ENCODE assay signal across 21 cellular contexts in the genomic region with DNA sequence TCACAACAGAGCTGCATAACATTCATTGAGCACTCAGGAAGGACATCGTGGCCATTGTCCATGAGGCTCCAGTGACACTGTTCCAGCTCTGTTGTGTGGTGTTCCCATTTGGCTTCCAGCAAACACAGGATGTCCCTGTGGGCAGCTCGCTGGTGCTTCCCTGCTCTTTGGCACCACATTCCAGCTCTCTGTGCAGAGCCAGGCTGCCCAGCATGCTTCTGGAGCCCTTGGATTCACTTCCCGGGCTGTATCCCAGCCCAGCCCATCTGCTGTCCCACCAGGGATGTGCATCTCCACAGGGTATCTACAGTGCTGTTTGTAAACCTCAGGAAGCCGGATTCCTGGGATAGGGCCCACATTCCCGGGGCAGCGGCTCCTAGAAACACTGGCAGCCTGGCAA. TPM values are rescaled to one million over a fixed set of nuclear protein-coding genes. Genes with fewer than 3 reads are reported as not detected.
DNase-seq lines count a peak whose midpoint lies in the region; ATAC-seq and TF ChIP-seq lines count a peak whose summit lies in the region.
"Had no signal": no experiment of that assay in that cellular context is flagged by ENCODE, and none has a peak within 500 bp of the region (broad histone marks: within the 10 kb centered on the region; RNA-seq: fewer than 3 reads in every experiment).

No MANE protein-coding gene starts in this region.

- H3K36me3 Mint-ChIP-seq in nephron progenitor cell (ENCODE audit: low read depth): no peaks in the 10 kb centered on the region
- no peaks in the 10 kb centered on the region for H3K36me3 Mint-ChIP-seq in activated CD8-positive, alpha-beta T cell treated with anti-CD3 and anti-CD28 coated beads for 36 hours (ENCODE audit: low read depth)
- H3K36me3 Mint-ChIP-seq: IgD-negative memory B cell, type B pancreatic cell had no signal

- H3K4me3 ChIP-seq in HEK293 (ENCODE audit: low read depth, low read length) (no peak overlapping the region), right atrium auricular region (no peak overlapping the region), gastrocnemius medialis (no peak overlapping the region)
- H3K4me3 ChIP-seq: breast epithelium, dorsolateral prefrontal cortex, mucosa of descending colon had no signal

- in situ Hi-C loops in gastrocnemius medialis (cut with MboI; ENCODE audit: low sequenced_read_pairs in 4 of 4): no loop called here

- no peaks in the 10 kb centered on the region for H3K27me3 ChIP-seq in right atrium auricular region
- no peaks in the 10 kb centered on the region for H3K27me3 ChIP-seq in gastrocnemius medialis

- H3K27ac ChIP-seq in HEK293 (ENCODE audit: extremely low read depth, low read depth, low read length) (no peak overlapping the region), right atrium auricular region (peak overlapping the region; percentile 64 to 84), gastrocnemius medialis (peak overlapping the region in 3 of 4 donors; percentile 64 to 86 (median 82))
- H3K27ac ChIP-seq: breast epithelium, dorsolateral prefrontal cortex had no signal

- no peak for TF ChIP-seq POLR2A in gastrocnemius medialis (IDR thresholded peaks at IDR 0.05)

- CTCF ChIA-PET in HEK293 (lab: Yijun Ruan, JAX): interaction anchor here (0.6 kb wide), 1 partner anchor 166 kb away, joined by 3 read pairs; no protein-coding TSS in a partner anchor
- CTCF ChIA-PET in activated CD8-positive, alpha-beta T cell treated with anti-CD3 and anti-CD28 coated beads for 36 hours (lab: Charles Lee): no interaction called here

- H3K36me3 ChIP-seq in HEK293 (ENCODE audit: control insufficient read depth in 2 of 2, insufficient read depth in 1 of 2, low read length in 2 of 2) (no peaks in the 10 kb centered on the region), right atrium auricular region (no peaks in the 10 kb centered on the region), gastrocnemius medialis (no peaks in the 10 kb centered on the region)
- H3K36me3 ChIP-seq: breast epithelium had no signal

- no peak for TF ChIP-seq CTCF in HEK293 (tag by site-specific recombination; IDR thresholded peaks at IDR 0.05)
- no peak for TF ChIP-seq CTCF in right atrium auricular region (IDR thresholded peaks at IDR 0.05)
- TF ChIP-seq CTCF in gastrocnemius medialis (IDR thresholded peaks at IDR 0.05 in 4 of 5, conservative IDR thresholded peaks at IDR 0.05 in 1 of 5): no peak
- TF ChIP-seq CTCF in nephron progenitor cell (IDR thresholded peaks at IDR 0.05): no peak
- TF ChIP-seq CTCF in activated CD8-positive, alpha-beta T cell treated with anti-CD3 and anti-CD28 coated beads for 36 hours (IDR thresholded peaks at IDR 0.05): no peak

- H3K4me1 ChIP-seq in HEK293 (ENCODE audit: control insufficient read depth, insufficient read depth, low read length) (no peaks in the 10 kb centered on the region), right atrium auricular region (peaks cover 0 to 32% of the 10 kb centered on the region in 2 donors), gastrocnemius medialis (peaks cover 23 to 40% of the 10 kb centered on the region in 2 donors)
- H3K4me1 ChIP-seq: breast epithelium had no signal

- H3K9me3 ChIP-seq in HEK293 (ENCODE audit: control insufficient read depth, insufficient read depth, low read depth, low read length) (no peaks in the 10 kb centered on the region), right atrium auricular region (no peaks in the 10 kb centered on the region), gastrocnemius medialis (no peaks in the 10 kb centered on the region)
- H3K9me3 ChIP-seq: breast epithelium, mucosa of descending colon had no signal

- no peaks in the 10 kb centered on the region for H3K9me3 Mint-ChIP-seq in nephron progenitor cell
- no peaks in the 10 kb centered on the region for H3K9me3 Mint-ChIP-seq in activated CD8-positive, alpha-beta T cell treated with anti-CD3 and anti-CD28 coated beads for 36 hours
- H3K9me3 Mint-ChIP-seq: activated T-helper 2 cell treated with anti-CD3 and anti-CD28 coated beads, Interferon-gamma antibody, Interleukin-2, Interleukin-4, amounts not matched to agents 10 μg/mL and 5 μg/mL and 100 μg/mL, durations not matched to agents 14 hours and 24 hours and 36 hours; IgD-negative memory B cell; type B pancreatic cell had no signal

- DNase-seq in astrocyte of the hippocampus (ENCODE audit: low read depth, low spot score) (peak; percentile 34), right atrium auricular region (ENCODE audit: low spot score) (no peak), gastrocnemius medialis (peak; percentile 58 to 59), NCI-H82 treated with DMSO at 0.1 percent for 48 hours (lab: John Stamatoyannopoulos, UW; ENCODE audit: unreplicated experiment) (no peak), nephron progenitor cell (no peak)
- no peak for DNase-seq in activated CD8-positive, alpha-beta T cell treated with anti-CD3 and anti-CD28 coated beads for 36 hours
- DNase-seq: activated CD4-positive, alpha-beta T cell treated with anti-CD3 and anti-CD28 coated beads for 48 hours; NCI-H187 treated with DMSO at 0.1 percent for 48 hours; NCI-H2227 treated with DMSO at 0.1 percent for 48 hours; stimulated activated CD4-positive, alpha-beta T cell treated with anti-CD3 and anti-CD28 coated beads, Interleukin-1b, Interleukin-23, amount 100 ng/mL, for 48 hours; stimulated activated naive CD4-positive, alpha-beta T cell had no signal

- intact Hi-C loops in gastrocnemius medialis (cut with DNase I; ENCODE audit: low total_unique reads): loop anchor here (2.0 kb wide), 1 partner anchor 31 kb away; no protein-coding TSS in a partner anchor
- intact Hi-C loops in activated CD8-positive, alpha-beta T cell treated with anti-CD3 and anti-CD28 coated beads for 36 hours (cut with micrococcal nuclease): no loop called here

- peaks cover 46% of the 10 kb centered on the region for H3K27me3 Mint-ChIP-seq in nephron progenitor cell (ENCODE audit: low read depth, poor library complexity)
- H3K27me3 Mint-ChIP-seq in activated CD8-positive, alpha-beta T cell treated with anti-CD3 and anti-CD28 coated beads for 36 hours: no peaks in the 10 kb centered on the region

- no peak overlapping the region for H3K27ac Mint-ChIP-seq in nephron progenitor cell
- H3K27ac Mint-ChIP-seq in activated CD8-positive, alpha-beta T cell treated with anti-CD3 and anti-CD28 coated beads for 36 hours: no peak overlapping the region
- H3K27ac Mint-ChIP-seq: activated T-helper 2 cell treated with anti-CD3 and anti-CD28 coated beads, Interferon-gamma antibody, Interleukin-2, Interleukin-4, amounts not matched to agents 10 μg/mL and 5 μg/mL and 100 μg/mL, durations not matched to agents 14 hours and 24 hours and 36 hours; type B pancreatic cell had no signal

- peaks cover 74% of the 10 kb centered on the region for H3K4me1 Mint-ChIP-seq in nephron progenitor cell
- no peaks in the 10 kb centered on the region for H3K4me1 Mint-ChIP-seq in activated CD8-positive, alpha-beta T cell treated with anti-CD3 and anti-CD28 coated beads for 36 hours (ENCODE audit: low read depth)

- ATAC-seq in gastrocnemius medialis (peak; percentile 34 to 66), GM18861 (IDR thresholded peaks at IDR 0.05; ENCODE audit: unreplicated experiment) (no peak)
- ATAC-seq in activated CD8-positive, alpha-beta T cell treated with anti-CD3 and anti-CD28 coated beads for 36 hours: no peak
- ATAC-seq: mucosa of descending colon, sciatic nerve had no signal

- POLR2A ChIA-PET in HEK293 (lab: Yijun Ruan, JAX): no interaction called here
- POLR2A ChIA-PET in activated CD8-positive, alpha-beta T cell treated with anti-CD3 and anti-CD28 coated beads for 36 hours (lab: Charles Lee): no interaction called here

- no peak overlapping the region for H3K4me3 Mint-ChIP-seq in nephron progenitor cell
- no peak overlapping the region for H3K4me3 Mint-ChIP-seq in activated CD8-positive, alpha-beta T cell treated with anti-CD3 and anti-CD28 coated beads for 36 hours
- H3K4me3 Mint-ChIP-seq: type B pancreatic cell had no signal

TF ChIP-seq in HEK293, 187 proteins besides CTCF, POLR2A, EP300 and RAD21:
- TF ChIP-seq ZIC2 (tag by site-specific recombination; IDR thresholded peaks at IDR 0.05): peak; percentile 85
- TF ChIP-seq ZNF133 (tag by site-specific recombination; IDR thresholded peaks at IDR 0.05): no peak
- no peak for TF ChIP-seq MZF1 (tag by site-specific recombination; IDR thresholded peaks at IDR 0.05; ENCODE audit: borderline replicate concordance)
- TF ChIP-seq, protein P1, sequence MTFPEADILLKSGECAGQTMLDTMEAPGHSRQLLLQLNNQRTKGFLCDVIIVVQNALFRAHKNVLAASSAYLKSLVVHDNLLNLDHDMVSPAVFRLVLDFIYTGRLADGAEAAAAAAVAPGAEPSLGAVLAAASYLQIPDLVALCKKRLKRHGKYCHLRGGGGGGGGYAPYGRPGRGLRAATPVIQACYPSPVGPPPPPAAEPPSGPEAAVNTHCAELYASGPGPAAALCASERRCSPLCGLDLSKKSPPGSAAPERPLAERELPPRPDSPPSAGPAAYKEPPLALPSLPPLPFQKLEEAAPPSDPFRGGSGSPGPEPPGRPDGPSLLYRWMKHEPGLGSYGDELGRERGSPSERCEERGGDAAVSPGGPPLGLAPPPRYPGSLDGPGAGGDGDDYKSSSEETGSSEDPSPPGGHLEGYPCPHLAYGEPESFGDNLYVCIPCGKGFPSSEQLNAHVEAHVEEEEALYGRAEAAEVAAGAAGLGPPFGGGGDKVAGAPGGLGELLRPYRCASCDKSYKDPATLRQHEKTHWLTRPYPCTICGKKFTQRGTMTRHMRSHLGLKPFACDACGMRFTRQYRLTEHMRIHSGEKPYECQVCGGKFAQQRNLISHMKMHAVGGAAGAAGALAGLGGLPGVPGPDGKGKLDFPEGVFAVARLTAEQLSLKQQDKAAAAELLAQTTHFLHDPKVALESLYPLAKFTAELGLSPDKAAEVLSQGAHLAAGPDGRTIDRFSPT (tag by site-specific recombination; IDR thresholded peaks at IDR 0.05): no peak
- no peak for TF ChIP-seq ZNF311 (tag by site-specific recombination; IDR thresholded peaks at IDR 0.05; ENCODE audit: borderline replicate concordance)
- TF ChIP-seq ZNF707 (tag by site-specific recombination; IDR thresholded peaks at IDR 0.05): no peak
- no peak for TF ChIP-seq ZNF10 (tag by site-specific recombination; IDR thresholded peaks at IDR 0.05)

RNA-seq across cellular contexts. Expression of a gene that starts 57.2 kb away (rescaled TPM):
- total RNA-seq in right atrium auricular region (not detected), gastrocnemius medialis (not detected)
- total RNA-seq in activated CD8-positive, alpha-beta T cell treated with anti-CD3 and anti-CD28 coated beads for 36 hours: not detected
- total RNA-seq: activated T-helper 2 cell treated with anti-CD3 and anti-CD28 coated beads, Interferon-gamma antibody, Interleukin-2, Interleukin-4, amounts not matched to agents 10 μg/mL and 5 μg/mL and 100 μg/mL, durations not matched to agents 14 hours and 24 hours and 36 hours; breast epithelium; mucosa of descending colon; omental fat pad had no signal

Comparison
In these comparisons a context has a peak if more than half of its experiments do, and no peak if none do; other contexts are left out.
1. DNase-seq: peak in astrocyte of the hippocampus (single experiment) and gastrocnemius medialis (2 of 2); none in right atrium auricular region (single experiment), NCI-H82 treated with DMSO at 0.1 percent for 48 hours (single experiment), nephron progenitor cell (single experiment) and activated CD8-positive, alpha-beta T cell treated with anti-CD3 and anti-CD28 coated beads for 36 hours (single experiment).
2. ATAC-seq: peak in gastrocnemius medialis (2 of 2); none in GM18861 (single experiment) and activated CD8-positive, alpha-beta T cell treated with anti-CD3 and anti-CD28 coated beads for 36 hours (single experiment).